9 cellular contexts compared by ENCODE assay signal in the genomic region with DNA sequence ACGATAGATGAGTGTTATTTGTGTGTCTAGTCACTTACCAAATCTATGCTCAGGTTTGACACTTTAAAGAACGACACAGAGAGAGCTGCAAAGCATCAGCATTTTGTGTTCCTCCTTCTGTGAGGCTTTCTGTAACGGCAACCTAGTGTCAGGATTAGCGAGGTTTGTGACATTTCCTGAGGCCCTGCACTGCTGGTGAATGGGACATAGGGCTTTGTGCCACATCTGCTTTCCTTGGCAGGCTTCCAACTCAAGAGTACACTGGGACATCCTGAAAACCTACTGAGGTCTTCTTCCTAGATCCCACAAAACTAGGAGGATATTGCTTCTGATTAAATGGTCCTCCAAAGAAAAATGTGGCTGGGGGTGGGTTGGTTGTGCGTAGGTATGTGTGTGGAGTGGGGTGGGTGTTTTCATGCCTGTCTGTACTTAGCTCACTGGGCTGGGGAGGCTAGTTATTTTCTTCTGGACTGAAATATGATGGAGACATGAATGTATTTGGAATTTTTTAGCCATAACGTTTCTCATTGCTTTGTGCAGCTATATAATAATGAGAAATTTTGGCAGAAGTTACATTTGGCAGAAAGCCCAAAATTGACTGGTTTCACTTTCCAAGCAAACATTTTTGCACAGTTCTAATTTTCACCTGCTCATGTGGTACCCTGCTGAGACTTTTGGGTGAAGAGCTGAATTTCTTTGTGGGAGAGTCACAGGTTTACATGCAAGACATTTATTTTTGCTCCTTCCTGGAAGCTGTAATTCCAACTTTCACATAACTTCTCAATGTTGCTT.
DNase-seq lines count a peak whose midpoint lies in the region; ATAC-seq and TF ChIP-seq lines count a peak whose summit lies in the region.
"Had no signal": no experiment of that assay in that cellular context is flagged by ENCODE, and none has a peak within 500 bp of the region (broad histone marks: within the 10 kb centered on the region; RNA-seq: fewer than 3 reads in every experiment).

No MANE protein-coding gene starts in this region.

- H3K27ac ChIP-seq in DND-41 (ENCODE audit: low read length) (no peak overlapping the region), adrenal gland (no peak overlapping the region), suprapubic skin (no peak overlapping the region)

- TF ChIP-seq EP300 in suprapubic skin (IDR thresholded peaks at IDR 0.05) = no peak

- no peaks in the 10 kb centered on the region for H4K20me1 ChIP-seq in DND-41 (ENCODE audit: insufficient read depth, low read length)

- ATAC-seq in DND-41 (ENCODE audit: insufficient read depth, low read depth) = no peak; the same call in 2 of the 3 replicates
- peak; percentile 37 for ATAC-seq in mucosa of descending colon
- ATAC-seq in HG02588 (IDR thresholded peaks at IDR 0.05; ENCODE audit: unreplicated experiment) = no peak
- no peak for ATAC-seq in HG02798 (IDR thresholded peaks at IDR 0.05; ENCODE audit: poor library complexity, unreplicated experiment)

- no peak for TF ChIP-seq POLR2A in adrenal gland (IDR thresholded peaks at IDR 0.05)
- no peak for TF ChIP-seq POLR2A in suprapubic skin (IDR thresholded peaks at IDR 0.05)

- intact Hi-C loops in adrenal gland (cut with DNase I) (no loop called here), mucosa of descending colon (cut with DNase I, micrococcal nuclease) (no loop called here)

- no peak overlapping the region for H3K9ac ChIP-seq in DND-41 (ENCODE audit: low read depth, low read length)

- no peaks in the 10 kb centered on the region for H3K4me1 ChIP-seq in DND-41 (ENCODE audit: insufficient read depth, low read length)
- H3K4me1 ChIP-seq in adrenal gland (replicated peaks in 1 of 2) = peaks cover 0 to 7% of the 10 kb centered on the region in 2 donors
- no peaks in the 10 kb centered on the region for H3K4me1 ChIP-seq in mucosa of descending colon (ENCODE audit: low read depth)
- peaks cover 11% of the 10 kb centered on the region for H3K4me1 ChIP-seq in suprapubic skin

- DNase-seq in DND-41 = peak; percentile 10
- peak; percentile 67 for DNase-seq in NCI-H1105 (lab: John Stamatoyannopoulos, UW)
- peak; percentile 16 to 61 (median 34) for DNase-seq in adrenal gland
- peak in 1 of 3 donors; percentile 30 for DNase-seq in mucosa of descending colon
- no peak for DNase-seq in suprapubic skin (ENCODE audit: low spot score in 2 of 2)
- no peak for DNase-seq in activated CD4-positive, alpha-beta T cell treated with anti-CD3 and anti-CD28 coated beads, Interleukin-2, amount 50 U/mL, for 1 hour
- DNase-seq: activated T-cell treated with anti-CD3 and anti-CD28 coated beads, Interleukin-2, amount 50 U/mL, for 48 hours had no signal

- H3K36me3 ChIP-seq in DND-41 (ENCODE audit: insufficient read depth, low read length) (no peaks in the 10 kb centered on the region), adrenal gland (replicated peaks in 1 of 2) (no peaks in the 10 kb centered on the region), mucosa of descending colon (ENCODE audit: low read depth) (no peaks in the 10 kb centered on the region), suprapubic skin (no peaks in the 10 kb centered on the region)

- H3K27me3 ChIP-seq in DND-41 (ENCODE audit: insufficient read depth, low read length, poor library complexity) (no peaks in the 10 kb centered on the region), adrenal gland (no peaks in the 10 kb centered on the region), suprapubic skin (no peaks in the 10 kb centered on the region)

- H3K9me3 ChIP-seq in DND-41 (ENCODE audit: insufficient read depth, low read length, severe bottlenecking) = no peaks in the 10 kb centered on the region
- no peaks in the 10 kb centered on the region for H3K9me3 ChIP-seq in adrenal gland (replicated peaks in 1 of 3)
- H3K9me3 ChIP-seq in mucosa of descending colon = no peaks in the 10 kb centered on the region
- H3K9me3 ChIP-seq in suprapubic skin = no peaks in the 10 kb centered on the region

- no peak overlapping the region for H2AFZ ChIP-seq in DND-41 (ENCODE audit: low read depth, low read length)

- no peak overlapping the region for H3K4me2 ChIP-seq in DND-41 (ENCODE audit: insufficient read depth, low read length)

- no peaks in the 10 kb centered on the region for H3K79me2 ChIP-seq in DND-41 (ENCODE audit: insufficient read depth, low read length)

- H3K4me3 ChIP-seq in DND-41 (ENCODE audit: low read depth in 1 of 2, low read length in 2 of 2) (no peak overlapping the region), adrenal gland (no peak overlapping the region), mucosa of descending colon (no peak overlapping the region), suprapubic skin (no peak overlapping the region)

- TF ChIP-seq CTCF in DND-41 (IDR thresholded peaks at IDR 0.05; ENCODE audit: borderline replicate concordance, extremely low read depth, low read length, poor library complexity, severe bottlenecking) (no peak), adrenal gland (IDR thresholded peaks at IDR 0.05) (no peak), mucosa of descending colon (IDR thresholded peaks at IDR 0.05) (no peak), suprapubic skin (IDR thresholded peaks at IDR 0.05) (no peak)

- whole genome bisulfite sequencing in adrenal gland, 4 donors = 25 to 31% (median 31%) methylated on average over 4 to 6 of the region's 6 CpGs
- 29% methylated on average over 6 of the region's 6 CpGs for WGBS in suprapubic skin

Comparison
In these comparisons a context has a peak if more than half of its experiments do, and no peak if none do; other contexts are left out.
1. DNase-seq: peak in DND-41 (single experiment), NCI-H1105 (single experiment) and adrenal gland (7 of 7); none in suprapubic skin (0 of 2) and activated CD4-positive, alpha-beta T cell treated with anti-CD3 and anti-CD28 coated beads, Interleukin-2, amount 50 U/mL, for 1 hour (single experiment).